ENCODE assay signal across 15 cellular contexts in the genomic region with DNA sequence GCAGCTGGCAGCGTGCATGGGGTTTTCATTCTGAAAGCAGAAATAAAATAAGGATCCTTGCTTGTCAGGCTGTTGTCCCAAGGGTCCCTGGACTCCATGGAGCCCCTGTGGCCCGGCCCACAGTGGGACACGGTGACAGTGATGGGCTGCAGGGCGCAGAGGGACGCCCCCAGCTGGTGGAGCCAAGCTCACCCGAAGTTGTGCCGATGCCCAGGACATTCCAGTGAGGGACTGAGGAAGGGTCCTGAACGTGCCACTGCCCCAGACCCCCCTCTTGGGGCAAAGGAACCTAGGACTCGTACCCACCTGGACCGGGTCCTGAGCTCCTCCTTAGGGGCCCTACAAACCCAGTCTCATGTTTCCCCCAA. TPM values are rescaled to one million over a fixed set of nuclear protein-coding genes. Genes with fewer than 3 reads are reported as not detected.
DNase-seq lines count a peak whose midpoint lies in the region; ATAC-seq, FAIRE-seq and TF ChIP-seq lines count a peak whose summit lies in the region.
"Had no signal": no experiment of that assay in that cellular context is flagged by ENCODE, and none has a peak within 500 bp of the region (broad histone marks: within the 10 kb centered on the region; RNA-seq: fewer than 3 reads in every experiment).

No MANE protein-coding gene starts in this region.

- peaks cover 0 to 99% (median 85%) of the 10 kb centered on the region in 11 experiments; a peak in 19 of 22 replicates for H4K20me1 ChIP-seq in BLaER1 treated with 17β-estradiol and CSF1 and Interleukin-3, amounts not matched to agents 10 nM and 100 nM
- peaks cover 69% of the 10 kb centered on the region for H4K20me1 ChIP-seq in IMR-90 (ENCODE audit: insufficient read depth, low read length)

- H3K4me1 ChIP-seq in BLaER1 treated with 17β-estradiol and CSF1 and Interleukin-3, amounts not matched to agents 10 nM and 100 nM = peaks cover 82 to 100% (median 90%) of the 10 kb centered on the region in 10 experiments
- H3K4me1 ChIP-seq in IMR-90 (ENCODE audit: control insufficient read depth, insufficient read depth, low read length) = peaks cover 18% of the 10 kb centered on the region
- peaks cover 76 to 92% of the 10 kb centered on the region in 2 experiments for H3K4me1 ChIP-seq in neutrophil (ENCODE audit: control insufficient read depth in 1 of 2, insufficient read depth in 1 of 2, low read depth in 1 of 2, low read length in 1 of 2)

- 89% methylated on average over 4 of the region's 10 CpGs; no CpG with 5 or more reads in 1 of the 2 experiments for WGBS in IMR-90 (ENCODE audit: extremely low coverage in 2 of 2, insufficient read length in 1 of 2), 2 experiments

- no peak overlapping the region for H2BK5ac ChIP-seq in IMR-90 (ENCODE audit: low read depth, low read length, poor library complexity, severe bottlenecking)

- H3K4ac ChIP-seq in IMR-90 (ENCODE audit: low read depth, low read length) = no peak overlapping the region

- no peak for ATAC-seq in IMR-90 (ENCODE audit: low read depth)
- ATAC-seq: body of pancreas had no signal

- H4K5ac ChIP-seq in IMR-90 (ENCODE audit: low read depth, low read length) = no peak overlapping the region

- no peak overlapping the region for H4K8ac ChIP-seq in IMR-90 (ENCODE audit: low read depth in 2 of 2, low read length in 2 of 2)

- H3K23ac ChIP-seq in IMR-90 (ENCODE audit: low read depth, low read length) = no peak overlapping the region

- H3K56ac ChIP-seq in IMR-90 (ENCODE audit: extremely low read depth, insufficient read depth, low read length) = no peak overlapping the region

- dilution Hi-C loops in IMR-90 (cut with HindIII; ENCODE audit: low sequenced_read_pairs, unreplicated experiment) = no loop called here

- no peak overlapping the region for H2AFZ ChIP-seq in IMR-90 (replicated peaks; ENCODE audit: low read length, poor library complexity)

- peak overlapping the region; percentile 48 to 79 (median 69); a peak in 21 of 22 replicates for H3K9ac ChIP-seq in BLaER1 treated with 17β-estradiol and CSF1 and Interleukin-3, amounts not matched to agents 10 nM and 100 nM
- no peak overlapping the region for H3K9ac ChIP-seq in IMR-90 (ENCODE audit: low read depth, low read length)

- no peak overlapping the region for H4K91ac ChIP-seq in IMR-90 (ENCODE audit: insufficient read depth, low read depth, low read length)

- intact Hi-C loops in IMR-90 (cut with micrococcal nuclease) (no loop called here), dorsolateral prefrontal cortex (cut with DNase I) (no loop called here)

- no TSS peak for BruUV-seq in IMR-90 (replicated peaks; lab: Mats Ljungman, UMichigan)

- no peak overlapping the region; the same call in 1 of the 2 replicates for H2BK120ac ChIP-seq in IMR-90 (ENCODE audit: low read depth, low read length)

- no peak overlapping the region for H3K18ac ChIP-seq in IMR-90 (ENCODE audit: low read depth, low read length)

- no peaks in the 10 kb centered on the region for H3K27me3 ChIP-seq in BLaER1 treated with 17β-estradiol and CSF1 and Interleukin-3, amounts not matched to agents 10 nM and 100 nM
- H3K27me3 ChIP-seq in IMR-90 (ENCODE audit: control insufficient read depth, insufficient read depth, low read length) = no peaks in the 10 kb centered on the region
- H3K27me3 ChIP-seq in dorsolateral prefrontal cortex = no peaks in the 10 kb centered on the region
- no peaks in the 10 kb centered on the region for H3K27me3 ChIP-seq in neutrophil
- H3K27me3 ChIP-seq: body of pancreas, pancreas had no signal

- FAIRE-seq in H54 (lab: Jason Lieb, UNC) = no peak
- FAIRE-seq: endometrium, pancreas had no signal

- H2AK9ac ChIP-seq in IMR-90 (replicated peaks; ENCODE audit: low read depth, low read length, poor library complexity) = peak overlapping the region; percentile 24

- no peak for TF ChIP-seq CTCF in IMR-90 (conservative IDR thresholded peaks at IDR 0.05; ENCODE audit: low read depth, low read length)
- TF ChIP-seq CTCF in dorsolateral prefrontal cortex (IDR thresholded peaks at IDR 0.05 in 54 of 56, conservative IDR thresholded peaks at IDR 0.05 in 2 of 56; ENCODE audit: low read depth in 1 of 56, partially characterized antibody in 56 of 56) = no peak
- no peak for TF ChIP-seq CTCF in neutrophil (IDR thresholded peaks at IDR 0.05)

- TF ChIP-seq RAD21 in IMR-90 (IDR thresholded peaks at IDR 0.05; ENCODE audit: low read length) = no peak

- H3K9me1 ChIP-seq in IMR-90 (ENCODE audit: insufficient read depth, low read length) = peaks cover 28% of the 10 kb centered on the region

- no peak for DNase-seq in IMR-90
- no peak for DNase-seq in dorsolateral prefrontal cortex
- no peak for DNase-seq in H54 (ENCODE audit: insufficient read length, low spot score)
- no peak for DNase-seq in RKO (ENCODE audit: low spot score)
- no peak for DNase-seq in NCI-H1105 treated with DMSO at 0.1 percent for 48 hours (lab: John Stamatoyannopoulos, UW)
- DNase-seq in SIG-M5 treated with dmso at 0.1 percent for 504 hours (lab: John Stamatoyannopoulos, UW; ENCODE audit: unreplicated experiment) = no peak
- DNase-seq: EL; NCI-H1436; NCI-H526 treated with DMSO at 0.1 percent for 48 hours; stimulated activated CD4-positive, alpha-beta T cell treated with anti-CD3 and anti-CD28 coated beads, Interleukin-15, amount 100 ng/mL, for 24 hours had no signal

- no peak overlapping the region for H2BK20ac ChIP-seq in IMR-90 (ENCODE audit: low read depth, low read length)

- peaks cover 0 to 8% (median 0%) of the 10 kb centered on the region in 11 experiments; a peak in 6 of 22 replicates for H3K9me3 ChIP-seq in BLaER1 treated with 17β-estradiol and CSF1 and Interleukin-3, amounts not matched to agents 10 nM and 100 nM (replicated peaks in 1 of 11)
- no peaks in the 10 kb centered on the region for H3K9me3 ChIP-seq in IMR-90 (ENCODE audit: control insufficient read depth, insufficient read depth, low read length)
- no peaks in the 10 kb centered on the region for H3K9me3 ChIP-seq in neutrophil
- H3K9me3 ChIP-seq: body of pancreas, pancreas had no signal

- CTCF ChIA-PET in IMR-90 (lab: Yijun Ruan, JAX) = no interaction called here

- POLR2A ChIA-PET in IMR-90 (lab: Charles Lee; ENCODE audit: unreplicated experiment) = interaction anchor here (0.6 kb wide), 1 partner anchor 21 kb away, joined by 6 read pairs; no protein-coding TSS in a partner anchor

- no peak overlapping the region for H2BK15ac ChIP-seq in IMR-90 (ENCODE audit: low read depth, low read length)

- H3K4me3 ChIP-seq in BLaER1 treated with 17β-estradiol and CSF1 and Interleukin-3, amounts not matched to agents 10 nM and 100 nM = peak overlapping the region in 7 of 10 experiments; percentile 2 to 51 (median 43); a peak in 9 of 20 replicates
- H3K4me3 ChIP-seq in IMR-90 (ENCODE audit: insufficient read depth, low read depth, low read length) (no peak overlapping the region), dorsolateral prefrontal cortex (no peak overlapping the region), neutrophil (ENCODE audit: low read depth in 1 of 2, low read length in 1 of 2) (peak overlapping the region; percentile 69 to 73)
- H3K4me3 ChIP-seq: body of pancreas, pancreas had no signal

- H3K4me2 ChIP-seq in BLaER1 treated with 17β-estradiol and CSF1 and Interleukin-3, amounts not matched to agents 10 nM and 100 nM = peak overlapping the region; percentile 77 to 99 (median 92)
- H3K4me2 ChIP-seq in IMR-90 (ENCODE audit: low read depth, low read length) = no peak overlapping the region

- H3K79me1 ChIP-seq in IMR-90 (ENCODE audit: low read depth in 1 of 2, low read length in 2 of 2) = peaks cover 25 to 88% of the 10 kb centered on the region in 2 experiments

- H3K36me3 ChIP-seq in BLaER1 treated with 17β-estradiol and CSF1 and Interleukin-3, amounts not matched to agents 10 nM and 100 nM = peaks cover 57 to 81% (median 69%) of the 10 kb centered on the region in 11 experiments
- H3K36me3 ChIP-seq in IMR-90 (ENCODE audit: control insufficient read depth, insufficient read depth, low read length) (peaks cover 46% of the 10 kb centered on the region), neutrophil (peaks cover 23% of the 10 kb centered on the region)
- H3K36me3 ChIP-seq: pancreas had no signal

- H3K27ac ChIP-seq in BLaER1 treated with 17β-estradiol and CSF1 and Interleukin-3, amounts not matched to agents 10 nM and 100 nM = peak overlapping the region; percentile 45 to 86 (median 81)
- no peak overlapping the region for H3K27ac ChIP-seq in IMR-90 (ENCODE audit: insufficient read depth, low read length)
- H3K27ac ChIP-seq in dorsolateral prefrontal cortex = peak overlapping the region in 54 of 59 donors; percentile 5 to 90 (median 71)
- peak overlapping the region; percentile 97 for H3K27ac ChIP-seq in neutrophil

- TF ChIP-seq POLR2A in IMR-90 (IDR thresholded peaks at IDR 0.05; ENCODE audit: low read depth, low read length) (no peak), H54 (IDR thresholded peaks at IDR 0.05; ENCODE audit: low read depth, low read length) (no peak)

- no peak overlapping the region for H3K14ac ChIP-seq in IMR-90 (replicated peaks; ENCODE audit: low read depth, low read length)

- 0 out of 2 replicates have a peak overlapping the region, but pooled peaks have one; percentile 43 for H2AK5ac ChIP-seq in IMR-90 (ENCODE audit: low read depth, low read length)

- in situ Hi-C loops in IMR-90 (cut with MboI; ENCODE audit: low sequenced_read_pairs) = no loop called here

TF ChIP-seq in IMR-90, 13 proteins besides CTCF, POLR2A, EP300 and RAD21 (continues in another document):
- no peak for TF ChIP-seq MAZ (IDR thresholded peaks at IDR 0.05; ENCODE audit: borderline replicate concordance, low read depth, low read length)
- TF ChIP-seq, protein P1, sequence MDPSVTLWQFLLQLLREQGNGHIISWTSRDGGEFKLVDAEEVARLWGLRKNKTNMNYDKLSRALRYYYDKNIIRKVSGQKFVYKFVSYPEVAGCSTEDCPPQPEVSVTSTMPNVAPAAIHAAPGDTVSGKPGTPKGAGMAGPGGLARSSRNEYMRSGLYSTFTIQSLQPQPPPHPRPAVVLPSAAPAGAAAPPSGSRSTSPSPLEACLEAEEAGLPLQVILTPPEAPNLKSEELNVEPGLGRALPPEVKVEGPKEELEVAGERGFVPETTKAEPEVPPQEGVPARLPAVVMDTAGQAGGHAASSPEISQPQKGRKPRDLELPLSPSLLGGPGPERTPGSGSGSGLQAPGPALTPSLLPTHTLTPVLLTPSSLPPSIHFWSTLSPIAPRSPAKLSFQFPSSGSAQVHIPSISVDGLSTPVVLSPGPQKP (IDR thresholded peaks at IDR 0.05; ENCODE audit: borderline replicate concordance, low read depth, low read length) = no peak

RNA-seq across cellular contexts. Expression of a gene that starts 35.0 kb away (rescaled TPM):
- total RNA-seq in IMR-90 (2012; rRNA removed) = 59.7 and 61.8 TPM in 2 replicates
- 77.8 and 91.3 TPM in 2 replicates for polyA plus RNA-seq in IMR-90 (2012; rRNA removed)
- 40.1 and 51.5 TPM in 2 replicates for polyA plus RNA-seq in IMR-90 (2012; cell fraction: cytosol; rRNA removed)
- polyA plus RNA-seq in IMR-90 (2012; cell fraction: nucleus; rRNA removed; ENCODE audit: low replicate concordance) = 248 and 366 TPM in 2 replicates
- 100 to 1,000 TPM in 63 of 120 experiments, 10 to 100 TPM in 57; 49.9 to 250 (median 101) TPM for total RNA-seq in dorsolateral prefrontal cortex

RNA-seq across cellular contexts. Expression of a gene that starts 35.3 kb away (rescaled TPM):
- 3.4 and 3.9 TPM in 2 replicates for total RNA-seq in IMR-90 (2012; rRNA removed)
- polyA plus RNA-seq in IMR-90 (2012; rRNA removed) = 12.8 and 14.2 TPM in 2 replicates
- polyA plus RNA-seq in IMR-90 (2012; cell fraction: cytosol; rRNA removed) = 5.6 and 11.0 TPM in 2 replicates
- polyA plus RNA-seq in IMR-90 (2012; cell fraction: nucleus; rRNA removed; ENCODE audit: low replicate concordance) = 9.8 and 12.0 TPM in 2 replicates
- total RNA-seq in dorsolateral prefrontal cortex = 1 to 10 TPM; 1.9 to 8.7 (median 4.2) TPM

Comparison
In these comparisons a context has a peak if more than half of its experiments do, and no peak if none do; other contexts are left out.
1. H3K4me3 ChIP-seq: peak in BLaER1 treated with 17β-estradiol and CSF1 and Interleukin-3, amounts not matched to agents 10 nM and 100 nM (7 of 10) and neutrophil (2 of 2); none in IMR-90 (single experiment) and dorsolateral prefrontal cortex (0 of 59).